In genomic region chr4:86099348-86099747, GRCh38 we compare ENCODE assay signal across 23 cellular contexts.
"Had no signal": no experiment of that assay in that cellular context is flagged by ENCODE, and none has a peak within 500 bp of the region (broad histone marks: within the 10 kb centered on the region; RNA-seq: fewer than 3 reads in every experiment).

No MANE protein-coding gene starts in this region.

- H3K9me3 ChIP-seq: heart left ventricle, left lung, lower lobe of right lung, neutrophil, spleen, tibial artery, upper lobe of right lung, vagina had no signal

- H3K4me3 ChIP-seq: heart left ventricle, left lung, lower lobe of right lung, spleen, tibial artery, upper lobe of right lung, vagina had no signal

- H3K27me3 Mint-ChIP-seq: naive thymus-derived CD8-positive, alpha-beta T cell; stimulated activated memory B cell treated with anti-CD40 and anti-IgM and Interleukin-4, amounts not matched to agents 10 μg/mL and 1 μg/mL and 100 μg/mL, for 72 hours; stimulated activated naive CD8-positive, alpha-beta T cell treated with anti-CD3 and anti-CD28 coated beads, Interleukin-15, Interleukin-2, amounts not matched to agents 100 ng/mL and 50 ng/mL, for 24 hours had no signal

- H3K4me1 ChIP-seq: foreskin keratinocyte, heart left ventricle, left lung, lower lobe of right lung, spleen, tibial artery, upper lobe of right lung, vagina had no signal

- ATAC-seq: foreskin keratinocyte; heart left ventricle; left lung; lower lobe of right lung; naive thymus-derived CD8-positive, alpha-beta T cell; sciatic nerve; stimulated activated memory B cell treated with anti-CD40 and anti-IgM and Interleukin-4, amounts not matched to agents 10 μg/mL and 1 μg/mL and 100 μg/mL, for 72 hours; upper lobe of right lung had no signal

- H3K9me3 Mint-ChIP-seq: stimulated activated memory B cell treated with anti-CD40 and anti-IgM and Interleukin-4, amounts not matched to agents 10 μg/mL and 1 μg/mL and 100 μg/mL, for 72 hours; stimulated activated naive CD8-positive, alpha-beta T cell treated with anti-CD3 and anti-CD28 coated beads, Interleukin-15, Interleukin-2, amounts not matched to agents 100 ng/mL and 50 ng/mL, for 24 hours had no signal

- H3K27ac Mint-ChIP-seq: naive thymus-derived CD8-positive, alpha-beta T cell; stimulated activated memory B cell treated with anti-CD40 and anti-IgM and Interleukin-4, amounts not matched to agents 10 μg/mL and 1 μg/mL and 100 μg/mL, for 72 hours; stimulated activated naive CD8-positive, alpha-beta T cell treated with anti-CD3 and anti-CD28 coated beads, Interleukin-15, Interleukin-2, amounts not matched to agents 100 ng/mL and 50 ng/mL, for 24 hours had no signal

- H3K4me1 Mint-ChIP-seq: naive thymus-derived CD8-positive, alpha-beta T cell; stimulated activated memory B cell treated with anti-CD40 and anti-IgM and Interleukin-4, amounts not matched to agents 10 μg/mL and 1 μg/mL and 100 μg/mL, for 72 hours had no signal

- H3K4me3 Mint-ChIP-seq: naive thymus-derived CD8-positive, alpha-beta T cell; stimulated activated memory B cell treated with anti-CD40 and anti-IgM and Interleukin-4, amounts not matched to agents 10 μg/mL and 1 μg/mL and 100 μg/mL, for 72 hours; stimulated activated naive CD8-positive, alpha-beta T cell treated with anti-CD3 and anti-CD28 coated beads, Interleukin-15, Interleukin-2, amounts not matched to agents 100 ng/mL and 50 ng/mL, for 24 hours had no signal

- FAIRE-seq: colon, endothelial cell of umbilical vein had no signal

- H3K36me3 Mint-ChIP-seq: naive thymus-derived CD8-positive, alpha-beta T cell; stimulated activated memory B cell treated with anti-CD40 and anti-IgM and Interleukin-4, amounts not matched to agents 10 μg/mL and 1 μg/mL and 100 μg/mL, for 72 hours had no signal

- DNase-seq: dermis blood vessel endothelial cell; erythroblast; foreskin keratinocyte; heart left ventricle; hippocampal formation; islet precursor cell; left lung; lower lobe of right lung; naive thymus-derived CD8-positive, alpha-beta T cell; posterior cingulate gyrus; spleen; stimulated activated CD4-positive, alpha-beta T cell treated with anti-CD3 and anti-CD28 coated beads, Interleukin-15, amount 100 ng/mL, for 24 hours; stimulated activated CD4-positive, alpha-beta T cell treated with anti-CD3 and anti-CD28 coated beads, Interleukin-1b, Interleukin-23, amount 100 ng/mL, for 48 hours; stimulated activated CD4-positive, alpha-beta T cell treated with anti-CD3 and anti-CD28 coated beads, Interleukin-4, amount 100 ng/mL, for 24 hours; tibial artery; upper lobe of right lung had no signal

- H3K27ac ChIP-seq: foreskin keratinocyte, heart left ventricle, left lung, lower lobe of right lung, neutrophil, spleen, tibial artery, upper lobe of right lung, vagina had no signal

- H3K27me3 ChIP-seq: foreskin keratinocyte, heart left ventricle, left lung, neutrophil, spleen, tibial artery, upper lobe of right lung, vagina had no signal

- H3K36me3 ChIP-seq: heart left ventricle, left lung, lower lobe of right lung, neutrophil, spleen, tibial artery, upper lobe of right lung had no signal
